Comparison of ENCODE assay signal across 21 cellular contexts in genomic region chr1:154436433-154436832, GRCh38.
"Had no signal": no experiment of that assay in that cellular context is flagged by ENCODE, and none has a peak within 500 bp of the region (broad histone marks: within the 10 kb centered on the region; RNA-seq: fewer than 3 reads in every experiment).

No MANE protein-coding gene starts in this region.

- H3K27me3 ChIP-seq: colonic mucosa, upper lobe of left lung had no signal

- H3K4me1 ChIP-seq: parathyroid adenoma had no signal

- H3K9ac ChIP-seq: parathyroid adenoma had no signal

- H3K4me3 ChIP-seq: colonic mucosa, skin epidermis, upper lobe of left lung had no signal

- H3K9me3 ChIP-seq: colonic mucosa, upper lobe of left lung had no signal

- ATAC-seq: activated CD8-positive, alpha-beta T cell treated with anti-CD3 and anti-CD28 coated beads, Interleukin-2, amount 10 ng/mL, durations not matched to agents 7 days and 5 days; activated T-cell treated with anti-CD3 and anti-CD28 coated beads, Interleukin-2, amount 50 U/mL, for 72 hours; left cardiac atrium; naive thymus-derived CD8-positive, alpha-beta T cell had no signal

- H3K36me3 ChIP-seq: colonic mucosa had no signal

- DNase-seq: activated CD4-positive, alpha-beta T cell treated with anti-CD3 and anti-CD28 coated beads, Interleukin-2, amount 10 ng/mL, durations not matched to agents 24 days and 14 days; activated CD4-positive, CD25-positive, alpha-beta regulatory T cell; activated CD8-positive, alpha-beta memory T cell treated with anti-CD3 and anti-CD28 coated beads, Interleukin-2, amount 50 U/mL, for 4 hours; activated CD8-positive, alpha-beta T cell treated with anti-CD3 and anti-CD28 coated beads, Interleukin-2, amount 10 ng/mL, durations not matched to agents 7 days and 5 days; activated gamma-delta T cell; activated naive CD8-positive, alpha-beta T cell treated with anti-CD3 and anti-CD28 coated beads for 36 hours; activated T-cell treated with anti-CD3 and anti-CD28 coated beads, Interleukin-2, amount 50 U/mL, for 72 hours; amygdala; central memory CD4-positive, alpha-beta T cell; colonic mucosa; effector CD4-positive, alpha-beta T cell; left cardiac atrium; naive thymus-derived CD8-positive, alpha-beta T cell; retina; stimulated activated CD4-positive, alpha-beta T cell treated with anti-CD3 and anti-CD28 coated beads, Interleukin-4, amount 100 ng/mL, for 24 hours; stimulated activated naive CD4-positive, alpha-beta T cell had no signal

- FAIRE-seq: endothelial cell of umbilical vein, frontal cortex had no signal

- H3K27ac ChIP-seq: colonic mucosa, parathyroid adenoma had no signal
